In genomic region chr5:62606878-62607277, GRCh38 we compare ENCODE assay signal across 31 cellular contexts. TPM values are rescaled to one million over a fixed set of nuclear protein-coding genes. Genes with fewer than 3 reads are reported as not detected.
A peak's percentile ranks its signal among the peaks of the same experiment; 100 is the strongest.
DNase-seq lines count a peak whose midpoint lies in the region; ATAC-seq and TF ChIP-seq lines count a peak whose summit lies in the region.
"Had no signal": no experiment of that assay in that cellular context is flagged by ENCODE, and none has a peak within 500 bp of the region (broad histone marks: within the 10 kb centered on the region; RNA-seq: fewer than 3 reads in every experiment).

No MANE protein-coding gene starts in this region.

- no peaks in the 10 kb centered on the region for H3K9me3 ChIP-seq in AG04450 (ENCODE audit: control insufficient read depth, insufficient read depth, low read length)
- no peaks in the 10 kb centered on the region for H3K9me3 ChIP-seq in hepatocyte (ENCODE audit: low read depth)
- no peaks in the 10 kb centered on the region for H3K9me3 ChIP-seq in psoas muscle
- H3K9me3 ChIP-seq: heart right ventricle, spleen, tibial nerve had no signal

- H3K27me3 ChIP-seq in AG04450 (ENCODE audit: control insufficient read depth, insufficient read depth, low read length) (no peaks in the 10 kb centered on the region), brain microvascular endothelial cell (replicated peaks) (no peaks in the 10 kb centered on the region), hepatocyte (no peaks in the 10 kb centered on the region), psoas muscle (ENCODE audit: insufficient read depth in 3 of 3, low read length in 2 of 3) (no peaks in the 10 kb centered on the region)
- H3K27me3 ChIP-seq: BLaER1 treated with 17β-estradiol and CSF1 and Interleukin-3, amounts not matched to agents 10 nM and 100 nM; cardiac muscle cell; heart right ventricle; spleen; tibial nerve had no signal

- H3K4me2 ChIP-seq in hepatocyte = no peak overlapping the region
- H3K4me2 ChIP-seq: BLaER1 treated with 17β-estradiol and CSF1 and Interleukin-3, amounts not matched to agents 10 nM and 100 nM; PC-9 had no signal

- 79% methylated on average over 1 of the region's 1 CpG for WGBS in hepatocyte (ENCODE audit: low lambda C conversion rate, missing lambda C conversion rate)
- WGBS in psoas muscle, 3 donors = 72 to 94% (median 93%) methylated on average over 1 of the region's 1 CpG

- H4K20me1 ChIP-seq in hepatocyte (ENCODE audit: insufficient read depth, poor library complexity, severe bottlenecking) = no peaks in the 10 kb centered on the region
- H4K20me1 ChIP-seq: BLaER1 treated with 17β-estradiol and CSF1 and Interleukin-3, amounts not matched to agents 10 nM and 100 nM had no signal

- ATAC-seq in psoas muscle = no peak
- ATAC-seq in GM21619 (IDR thresholded peaks at IDR 0.05; ENCODE audit: unreplicated experiment) = no peak
- ATAC-seq: HCT116, heart right ventricle had no signal

- CTCF ChIA-PET in AG04450 (lab: Charles Lee) = no interaction called here

- no peak for TF ChIP-seq CTCF in AG04450 (IDR thresholded peaks at IDR 0.05; ENCODE audit: low read depth, low read length)
- no peak for TF ChIP-seq CTCF in brain microvascular endothelial cell (IDR thresholded peaks at IDR 0.05; ENCODE audit: low read depth, low read length, missing control alignments)
- no peak for TF ChIP-seq CTCF in hepatocyte (IDR thresholded peaks at IDR 0.05; ENCODE audit: poor library complexity)
- TF ChIP-seq CTCF in psoas muscle (IDR thresholded peaks at IDR 0.05) = no peak

- H3K27ac ChIP-seq in AG04450 (ENCODE audit: low read depth, low read length) (no peak overlapping the region), brain microvascular endothelial cell (no peak overlapping the region), hepatocyte (no peak overlapping the region), psoas muscle (no peak overlapping the region)
- H3K27ac ChIP-seq: BLaER1 treated with 17β-estradiol and CSF1 and Interleukin-3, amounts not matched to agents 10 nM and 100 nM; cardiac muscle cell; coronary artery; heart right ventricle; PC-9; spleen; tibial nerve had no signal

- no peaks in the 10 kb centered on the region for H3K9me2 ChIP-seq in hepatocyte (replicated peaks; ENCODE audit: insufficient read depth)

- DNase-seq in AG04450 (ENCODE audit: low read depth, low spot score) (peak; percentile 10), GM03348 (ENCODE audit: low spot score) (peak; percentile 31), brain microvascular endothelial cell (peak; percentile 18), iris pigment epithelial cell (ENCODE audit: low read depth) (peak; percentile 61), hepatic stellate cell (ENCODE audit: low spot score) (no peak), hepatocyte (ENCODE audit: low spot score) (no peak), psoas muscle (no peak)
- DNase-seq: activated CD4-positive, alpha-beta memory T cell treated with anti-CD3 and anti-CD28 coated beads, Interleukin-2, amount 10 ng/mL, durations not matched to agents 7 days and 5 days; activated CD4-positive, CD25-positive, alpha-beta regulatory T cell treated with anti-CD3 and anti-CD28 coated beads, Interleukin-2, amount 50 U/mL, for 72 hours; activated CD8-positive, alpha-beta memory T cell treated with anti-CD3 and anti-CD28 coated beads, Interleukin-2, amount 50 U/mL, for 4 hours; activated naive CD4-positive, alpha-beta T cell treated with Interleukin-2 at 50 U/mL for 16 hours; amniotic stem cell; effector CD8-positive, alpha-beta T cell; heart right ventricle; NCI-H146; NCI-H2107; NCI-H345; NCI-H69; PC-9; posterior cingulate gyrus; right cardiac atrium; spleen; stimulated activated CD4-positive, alpha-beta T cell treated with anti-CD3 and anti-CD28 coated beads, Interleukin-2, amount 100 ng/mL, for 24 hours; T-helper 2 cell had no signal

- H3K4me3 ChIP-seq in AG04450 (ENCODE audit: low read depth, low read length) (no peak overlapping the region), brain microvascular endothelial cell (ENCODE audit: low read depth, low read length) (no peak overlapping the region), hepatocyte (no peak overlapping the region), psoas muscle (no peak overlapping the region)
- H3K4me3 ChIP-seq: BLaER1 treated with 17β-estradiol and CSF1 and Interleukin-3, amounts not matched to agents 10 nM and 100 nM; cardiac muscle cell; coronary artery; heart right ventricle; PC-9; spleen; tibial nerve had no signal

- no peaks in the 10 kb centered on the region for H3K79me2 ChIP-seq in hepatocyte

- in situ Hi-C loops in brain microvascular endothelial cell (cut with HindIII; ENCODE audit: low pct_ligation_motif_present, low sequenced_read_pairs) = no loop called here

- no peak overlapping the region for H2AFZ ChIP-seq in hepatocyte
- H2AFZ ChIP-seq: PC-9 had no signal

- intact Hi-C loops in psoas muscle (cut with DNase I) = no loop called here

- H3K4me1 ChIP-seq in hepatocyte (ENCODE audit: insufficient read depth) (no peaks in the 10 kb centered on the region), psoas muscle (no peaks in the 10 kb centered on the region)
- H3K4me1 ChIP-seq: BLaER1 treated with 17β-estradiol and CSF1 and Interleukin-3, amounts not matched to agents 10 nM and 100 nM; heart right ventricle; spleen; tibial nerve had no signal

- POLR2A ChIA-PET in AG04450 (lab: Yijun Ruan, JAX) = no interaction called here

- no peaks in the 10 kb centered on the region for H3K36me3 ChIP-seq in brain microvascular endothelial cell (replicated peaks)
- no peaks in the 10 kb centered on the region for H3K36me3 ChIP-seq in hepatocyte (replicated peaks; ENCODE audit: insufficient read depth, low read depth)
- H3K36me3 ChIP-seq in psoas muscle (ENCODE audit: insufficient read depth in 1 of 2, low read depth in 1 of 2) = peaks cover 0 to 14% of the 10 kb centered on the region in 2 donors
- H3K36me3 ChIP-seq: cardiac muscle cell had no signal

RNA-seq across cellular contexts. Expression of gene LRRC70, which starts 28.3 kb away (rescaled TPM):
- polyA plus RNA-seq in AG04450 (2011; rRNA removed) (0.19 and 0.71 TPM in 2 replicates), hepatocyte (0.30 and 1.2 TPM in 2 replicates), psoas muscle (under 1 TPM; 0.17 to 0.89 (median 0.45) TPM)
- polyA minus RNA-seq in AG04450 (2011; rRNA and poly(A)+ RNA removed) = 0.37 and 1.4 TPM in 2 replicates
- total RNA-seq in hepatocyte (1.0 and 3.0 TPM in 2 replicates), psoas muscle (1 to 10 TPM in 1 of 4 donors, under 1 TPM in 3; 0.32 to 1.6 (median 0.77) TPM)
- polyA plus RNA-seq: IgD-negative memory B cell had no signal

Comparison
In these comparisons a context has a peak if more than half of its experiments do, and no peak if none do; other contexts are left out.
1. DNase-seq: peak in AG04450 (single experiment), GM03348 (single experiment), brain microvascular endothelial cell (single experiment) and iris pigment epithelial cell (single experiment); none in hepatic stellate cell (single experiment), hepatocyte (single experiment) and psoas muscle (0 of 2).